ENCODE assay signal across 9 cellular contexts in the genomic region with DNA sequence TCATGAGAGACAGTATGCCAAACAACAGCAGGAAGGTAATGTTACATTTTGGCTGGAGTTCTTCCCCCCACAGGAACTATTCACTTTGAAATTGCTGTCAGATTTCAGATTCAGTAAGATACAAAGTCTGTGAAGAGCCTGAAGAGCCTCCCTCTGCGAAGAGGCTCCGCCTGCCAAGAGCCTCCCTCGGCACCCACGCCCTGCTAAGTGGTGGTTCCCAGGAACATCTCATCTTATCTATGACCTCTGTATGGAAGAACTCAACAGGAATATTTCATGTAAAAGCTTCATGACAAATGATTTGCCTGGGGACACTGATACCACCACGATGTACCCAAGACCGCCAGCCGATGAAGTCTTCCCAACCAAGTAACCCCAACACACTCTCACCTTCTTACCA. TPM values are rescaled to one million over a fixed set of nuclear protein-coding genes. Genes with fewer than 3 reads are reported as not detected.
DNase-seq lines count a peak whose midpoint lies in the region; ATAC-seq and TF ChIP-seq lines count a peak whose summit lies in the region.
"Had no signal": no experiment of that assay in that cellular context is flagged by ENCODE, and none has a peak within 500 bp of the region (broad histone marks: within the 10 kb centered on the region; RNA-seq: fewer than 3 reads in every experiment).

No MANE protein-coding gene starts in this region.

- H3K79me2 ChIP-seq in OCI-LY1 (ENCODE audit: insufficient read depth, low read length): peaks cover 63% of the 10 kb centered on the region

- intact Hi-C loops in prostate gland (cut with DNase I): loop anchor here (10.0 kb wide), 1 partner anchor 129 kb away; the partner anchor contains the start of gene SNN

- no peaks in the 10 kb centered on the region for H4K20me1 ChIP-seq in OCI-LY1 (ENCODE audit: insufficient read depth, low read length)

- H3K27ac ChIP-seq in OCI-LY1 (ENCODE audit: low read depth, low read length, poor library complexity, severe bottlenecking) (peak overlapping the region; percentile 17), epithelial cell of prostate (peak overlapping the region; percentile 94), prostate gland (peak overlapping the region; percentile 69 to 70)

- DNase-seq in NCI-H2107 treated with DMSO at 0.1 percent for 48 hours (lab: John Stamatoyannopoulos, UW; ENCODE audit: unreplicated experiment): peak; percentile 18
- DNase-seq in NCI-H2107 (lab: John Stamatoyannopoulos, UW): no peak
- DNase-seq in epithelial cell of prostate (ENCODE audit: low read depth, low spot score): no peak
- DNase-seq in prostate gland (ENCODE audit: low spot score): no peak
- no peak for DNase-seq in left lobe of liver (ENCODE audit: low spot score)
- no peak for DNase-seq in inferior parietal cortex (ENCODE audit: extremely low spot score)
- DNase-seq: NCI-H2081 had no signal

- no peak for ATAC-seq in HG03521 (IDR thresholded peaks at IDR 0.05; ENCODE audit: unreplicated experiment)
- no peak for ATAC-seq in left lobe of liver

- H3K4me1 ChIP-seq in OCI-LY1 (ENCODE audit: insufficient read depth, low read length, severe bottlenecking): peaks cover 66% of the 10 kb centered on the region
- H3K4me1 ChIP-seq in prostate gland (replicated peaks): peaks cover 30% of the 10 kb centered on the region

- H3K4me3 ChIP-seq in OCI-LY1 (ENCODE audit: low read depth, low read length, poor library complexity, severe bottlenecking) (no peak overlapping the region), prostate gland (no peak overlapping the region)

- peak overlapping the region; percentile 18; the same call in 1 of the 2 replicates for H3K4me2 ChIP-seq in OCI-LY1 (ENCODE audit: low read length)

- H3K9me3 ChIP-seq in OCI-LY1 (ENCODE audit: low read length) (no peaks in the 10 kb centered on the region), prostate gland (no peaks in the 10 kb centered on the region)

- 48% methylated on average over 7 of the region's 7 CpGs for WGBS in prostate gland

- TF ChIP-seq CTCF in OCI-LY1 (IDR thresholded peaks at IDR 0.05; ENCODE audit: low read length) (no peak), prostate gland (IDR thresholded peaks at IDR 0.05) (no peak)

- H3K27me3 ChIP-seq in OCI-LY1 (ENCODE audit: insufficient read depth, low read length) (no peaks in the 10 kb centered on the region), prostate gland (replicated peaks; ENCODE audit: insufficient read depth) (no peaks in the 10 kb centered on the region)

- TF ChIP-seq POLR2A in prostate gland (IDR thresholded peaks at IDR 0.05): no peak

- H3K36me3 ChIP-seq in OCI-LY1 (ENCODE audit: insufficient read depth, low read length): peaks cover 13% of the 10 kb centered on the region; the same call in 1 of the 2 replicates
- no peaks in the 10 kb centered on the region for H3K36me3 ChIP-seq in prostate gland

- no peaks in the 10 kb centered on the region for H3K9me2 ChIP-seq in OCI-LY1 (ENCODE audit: low read depth, low read length)

- H3K9ac ChIP-seq in OCI-LY1 (ENCODE audit: low read length): no peak overlapping the region

- peaks cover 5% of the 10 kb centered on the region; the same call in 1 of the 2 replicates for H3F3A ChIP-seq in OCI-LY1 (ENCODE audit: insufficient read depth, low read length)

- no peak overlapping the region for H2AFZ ChIP-seq in OCI-LY1 (ENCODE audit: low read length)

RNA-seq across cellular contexts. Expression of gene ZC3H7A, which starts 3.2 kb away (rescaled TPM):
- total RNA-seq in prostate gland (10 to 100 TPM; 48.9 to 56.4 TPM), left lobe of liver (20.5 TPM)

RNA-seq across cellular contexts. Expression of gene TXNDC11, which starts 51.2 kb away (rescaled TPM):
- total RNA-seq in prostate gland: 10 to 100 TPM; 75.0 to 96.9 TPM
- 49.1 TPM for total RNA-seq in left lobe of liver

RNA-seq across cellular contexts. Expression of gene RSL1D1, which starts 57.5 kb away (rescaled TPM):
- total RNA-seq in prostate gland: 100 to 1,000 TPM; 100 to 132 TPM
- total RNA-seq in left lobe of liver: 43.0 TPM

Comparison
In these comparisons a context has a peak if more than half of its experiments do, and no peak if none do; other contexts are left out.
1. H3K27ac ChIP-seq: peak in every context shown above with its lines; median percentile 94 in epithelial cell of prostate; 70 in prostate gland; 17 in OCI-LY1.